ENCODE assay signal across 9 cellular contexts in the genomic region with DNA sequence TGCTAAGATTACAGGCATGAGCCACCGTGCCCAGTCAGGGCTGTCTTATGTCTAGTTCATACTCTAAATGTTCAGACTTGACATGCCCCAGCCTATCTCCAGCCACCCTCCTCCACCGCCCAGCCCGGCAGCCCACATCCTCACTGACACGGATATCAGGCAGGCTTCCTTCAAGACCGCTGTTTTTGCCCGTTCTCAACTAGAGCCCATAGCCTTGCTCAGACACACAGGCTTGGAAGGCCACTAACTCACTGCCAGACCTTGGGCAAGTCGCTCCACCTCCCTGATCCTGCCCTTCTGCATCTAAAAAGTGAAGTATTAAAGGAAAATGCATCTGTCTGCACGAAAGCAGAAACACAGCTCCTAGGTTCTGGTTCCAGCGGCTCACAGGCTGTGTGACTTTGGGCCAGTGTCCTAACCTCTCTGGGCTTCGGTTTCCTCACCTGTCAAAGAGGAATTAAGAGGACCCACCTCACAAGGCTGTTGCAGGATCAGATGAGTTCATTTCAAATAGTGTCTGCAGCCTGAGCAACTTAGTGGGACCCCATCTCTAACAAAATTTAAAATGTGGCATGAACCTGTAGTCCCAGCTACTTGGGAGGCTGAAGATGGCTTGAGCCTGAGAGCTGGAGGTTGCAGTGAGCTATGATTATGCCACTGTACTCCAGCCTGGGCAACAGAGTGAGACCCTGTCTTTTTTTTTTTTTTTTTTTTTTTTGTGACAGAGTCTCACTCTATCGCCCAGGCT. TPM values are rescaled to one million over a fixed set of nuclear protein-coding genes. Genes with fewer than 3 reads are reported as not detected.
A peak's percentile ranks its signal among the peaks of the same experiment; 100 is the strongest.
DNase-seq lines count a peak whose midpoint lies in the region; ATAC-seq and TF ChIP-seq lines count a peak whose summit lies in the region.
"Had no signal": no experiment of that assay in that cellular context is flagged by ENCODE, and none has a peak within 500 bp of the region (broad histone marks: within the 10 kb centered on the region; RNA-seq: fewer than 3 reads in every experiment).

No MANE protein-coding gene starts in this region.

- no peaks in the 10 kb centered on the region for H3K27me3 Mint-ChIP-seq in activated CD4-positive, alpha-beta T cell treated with anti-CD3 and anti-CD28 coated beads for 36 hours
- H3K27me3 Mint-ChIP-seq in stimulated activated memory B cell treated with anti-CD40 and anti-IgM and Interleukin-4, amounts not matched to agents 10 μg/mL and 1 μg/mL and 100 μg/mL, for 72 hours, result no peaks in the 10 kb centered on the region

- ATAC-seq in activated CD4-positive, alpha-beta T cell treated with anti-CD3 and anti-CD28 coated beads for 36 hours, result peak; percentile 41
- ATAC-seq in foreskin keratinocyte, result peak; percentile 23
- ATAC-seq in stimulated activated memory B cell treated with anti-CD40 and anti-IgM and Interleukin-4, amounts not matched to agents 10 μg/mL and 1 μg/mL and 100 μg/mL, for 72 hours, result peak; percentile 62
- no peak for ATAC-seq in HG02870 (IDR thresholded peaks at IDR 0.05; ENCODE audit: unreplicated experiment)

- H3K4me1 Mint-ChIP-seq in activated CD4-positive, alpha-beta T cell treated with anti-CD3 and anti-CD28 coated beads for 36 hours, result peaks cover 44% of the 10 kb centered on the region
- peaks cover 65% of the 10 kb centered on the region for H3K4me1 Mint-ChIP-seq in stimulated activated memory B cell treated with anti-CD40 and anti-IgM and Interleukin-4, amounts not matched to agents 10 μg/mL and 1 μg/mL and 100 μg/mL, for 72 hours

- H3K36me3 ChIP-seq in HUES64 (ENCODE audit: insufficient read depth, low read length) (no peaks in the 10 kb centered on the region), smooth muscle cell (ENCODE audit: low read depth) (no peaks in the 10 kb centered on the region), SK-N-SH (replicated peaks in 1 of 2; ENCODE audit: control insufficient read depth in 1 of 2, insufficient read depth in 2 of 2, low read length in 1 of 2) (no peaks in the 10 kb centered on the region)
- H3K36me3 ChIP-seq: thyroid gland had no signal

- H3K4me3 ChIP-seq in HUES64 (ENCODE audit: low read length) (no peak overlapping the region), smooth muscle cell (no peak overlapping the region), SK-N-SH (ENCODE audit: low read depth in 2 of 2, low read length in 1 of 2) (no peak overlapping the region)
- H3K4me3 ChIP-seq: thyroid gland had no signal

- H3K4me3 Mint-ChIP-seq in activated CD4-positive, alpha-beta T cell treated with anti-CD3 and anti-CD28 coated beads for 36 hours, result peak overlapping the region; percentile 46
- peak overlapping the region; percentile 72 for H3K4me3 Mint-ChIP-seq in stimulated activated memory B cell treated with anti-CD40 and anti-IgM and Interleukin-4, amounts not matched to agents 10 μg/mL and 1 μg/mL and 100 μg/mL, for 72 hours

- no peak for TF ChIP-seq RAD21 in SK-N-SH (IDR thresholded peaks at IDR 0.05; ENCODE audit: low read length)

- TF ChIP-seq CTCF in foreskin keratinocyte (conservative IDR thresholded peaks at IDR 0.05) (no peak), smooth muscle cell (IDR thresholded peaks at IDR 0.05; ENCODE audit: borderline replicate concordance, insufficient read depth, poor library complexity, severe bottlenecking) (no peak), SK-N-SH (IDR thresholded peaks at IDR 0.05) (no peak)

- H3K27me3 ChIP-seq in HUES64 (ENCODE audit: insufficient read depth, low read length) (no peaks in the 10 kb centered on the region), foreskin keratinocyte (no peaks in the 10 kb centered on the region), smooth muscle cell (ENCODE audit: low read depth) (no peaks in the 10 kb centered on the region), SK-N-SH (ENCODE audit: insufficient read depth) (no peaks in the 10 kb centered on the region)
- H3K27me3 ChIP-seq: thyroid gland had no signal

- H4K20me1 ChIP-seq in smooth muscle cell (ENCODE audit: low read depth) (no peaks in the 10 kb centered on the region), SK-N-SH (ENCODE audit: insufficient read depth) (no peaks in the 10 kb centered on the region)

- no peaks in the 10 kb centered on the region for H3K36me3 Mint-ChIP-seq in activated CD4-positive, alpha-beta T cell treated with anti-CD3 and anti-CD28 coated beads for 36 hours (ENCODE audit: low read depth)
- H3K36me3 Mint-ChIP-seq in stimulated activated memory B cell treated with anti-CD40 and anti-IgM and Interleukin-4, amounts not matched to agents 10 μg/mL and 1 μg/mL and 100 μg/mL, for 72 hours, result no peaks in the 10 kb centered on the region

- POLR2A ChIA-PET in activated CD4-positive, alpha-beta T cell treated with anti-CD3 and anti-CD28 coated beads for 36 hours (lab: Charles Lee), result interaction anchor here (0.6 to 1.2 kb wide), 3 partner anchors 12 to 15 kb away, joined by 3 to 6 read pairs (median 5); a partner anchor contains a TSS
- POLR2A ChIA-PET in SK-N-SH (lab: Yijun Ruan, JAX), result no interaction called here

- H3K4me1 ChIP-seq in HUES64 (ENCODE audit: insufficient read depth, low read length), result peaks cover 4% of the 10 kb centered on the region; the same call in 1 of the 2 replicates
- no peaks in the 10 kb centered on the region for H3K4me1 ChIP-seq in foreskin keratinocyte
- H3K4me1 ChIP-seq in smooth muscle cell (ENCODE audit: low read depth), result peaks cover 14% of the 10 kb centered on the region
- peaks cover 0 to 3% of the 10 kb centered on the region in 2 experiments; a peak in 1 of 4 replicates for H3K4me1 ChIP-seq in SK-N-SH (ENCODE audit: control insufficient read depth in 1 of 2, insufficient read depth in 2 of 2, low read depth in 1 of 2, low read length in 1 of 2)

- 82% methylated on average over 11 of the region's 11 CpGs for WGBS in HUES64
- 58% methylated on average over 11 of the region's 11 CpGs for WGBS in smooth muscle cell (ENCODE audit: low lambda C conversion rate)
- 67% methylated on average over 10 of the region's 11 CpGs for WGBS in SK-N-SH (ENCODE audit: low lambda C conversion rate)

- H3K79me2 ChIP-seq in smooth muscle cell (ENCODE audit: low read depth), result no peaks in the 10 kb centered on the region
- no peaks in the 10 kb centered on the region for H3K79me2 ChIP-seq in SK-N-SH (ENCODE audit: insufficient read depth)

- no peaks in the 10 kb centered on the region for H3K9me2 ChIP-seq in SK-N-SH

- no peak overlapping the region for H3K4me2 ChIP-seq in smooth muscle cell
- no peak overlapping the region for H3K4me2 ChIP-seq in SK-N-SH

- H3K27ac ChIP-seq in HUES64 (ENCODE audit: low read depth, low read length) (0 out of 2 replicates have a peak overlapping the region, but pooled peaks have one; percentile 35), foreskin keratinocyte (no peak overlapping the region), smooth muscle cell (ENCODE audit: low read depth) (no peak overlapping the region), SK-N-SH (ENCODE audit: low read depth in 2 of 2, low read length in 1 of 2) (no peak overlapping the region)
- H3K27ac ChIP-seq: thyroid gland had no signal

- H3K9me3 ChIP-seq in HUES64 (ENCODE audit: insufficient read depth, low read depth, low read length), result no peaks in the 10 kb centered on the region
- no peaks in the 10 kb centered on the region for H3K9me3 ChIP-seq in smooth muscle cell (replicated peaks; ENCODE audit: low read depth)
- H3K9me3 ChIP-seq in SK-N-SH, result no peaks in the 10 kb centered on the region
- H3K9me3 ChIP-seq: thyroid gland had no signal

- TF ChIP-seq EP300 in SK-N-SH (IDR thresholded peaks at IDR 0.05; ENCODE audit: borderline replicate concordance in 1 of 2, low read depth in 1 of 2, low read length in 1 of 2), result no peak

- H2AFZ ChIP-seq in smooth muscle cell (ENCODE audit: low read depth), result no peak overlapping the region
- H2AFZ ChIP-seq in SK-N-SH (ENCODE audit: low read depth), result no peak overlapping the region

- intact Hi-C loops in activated CD4-positive, alpha-beta T cell treated with anti-CD3 and anti-CD28 coated beads for 36 hours (cut with DNase I, micrococcal nuclease), result loop anchor here in 1 of 2 experiments (1.0 kb wide), 1 partner anchor 15 kb away; a partner anchor contains a TSS

- H3K27ac Mint-ChIP-seq in activated CD4-positive, alpha-beta T cell treated with anti-CD3 and anti-CD28 coated beads for 36 hours, result peak overlapping the region; percentile 88
- peak overlapping the region; percentile 97 for H3K27ac Mint-ChIP-seq in stimulated activated memory B cell treated with anti-CD40 and anti-IgM and Interleukin-4, amounts not matched to agents 10 μg/mL and 1 μg/mL and 100 μg/mL, for 72 hours

- peaks cover 6% of the 10 kb centered on the region for H3F3A ChIP-seq in smooth muscle cell (ENCODE audit: low read depth)
- no peaks in the 10 kb centered on the region for H3F3A ChIP-seq in SK-N-SH (replicated peaks; ENCODE audit: insufficient read depth)

- H3K9ac ChIP-seq in HUES64 (ENCODE audit: low read depth, low read length) (no peak overlapping the region), smooth muscle cell (ENCODE audit: low read depth) (no peak overlapping the region), SK-N-SH (no peak overlapping the region)

- no peaks in the 10 kb centered on the region for H3K9me3 Mint-ChIP-seq in activated CD4-positive, alpha-beta T cell treated with anti-CD3 and anti-CD28 coated beads for 36 hours (ENCODE audit: low read depth)
- H3K9me3 Mint-ChIP-seq in stimulated activated memory B cell treated with anti-CD40 and anti-IgM and Interleukin-4, amounts not matched to agents 10 μg/mL and 1 μg/mL and 100 μg/mL, for 72 hours, result peaks cover 4% of the 10 kb centered on the region

- peak; percentile 63 for DNase-seq in activated CD4-positive, alpha-beta T cell treated with anti-CD3 and anti-CD28 coated beads for 36 hours
- DNase-seq in foreskin keratinocyte (peak in 1 of 2 donors; percentile 47), smooth muscle cell (lab: John Stamatoyannopoulos, UW; ENCODE audit: unreplicated experiment) (no peak), SK-N-SH (no peak), NCI-H446 (lab: John Stamatoyannopoulos, UW) (no peak)
- DNase-seq: thyroid gland had no signal

- CTCF ChIA-PET in activated CD4-positive, alpha-beta T cell treated with anti-CD3 and anti-CD28 coated beads for 36 hours (lab: Charles Lee), result interaction anchor here (1.0 to 1.1 kb wide), 2 partner anchors 9 to 47 kb away, joined by 3 to 4 read pairs; no protein-coding TSS in a partner anchor
- CTCF ChIA-PET in SK-N-SH (lab: Yijun Ruan, JAX), result no interaction called here

RNA-seq across cellular contexts. Expression of a gene that starts 14.5 kb away (rescaled TPM):
- 33.7 TPM for polyA plus RNA-seq in HUES64 (2013, experiment 1 of 2)
- 34.4 TPM for polyA plus RNA-seq in HUES64 (2013, experiment 2 of 2)
- total RNA-seq in activated CD4-positive, alpha-beta T cell treated with anti-CD3 and anti-CD28 coated beads for 36 hours, result 10 to 100 TPM; 21.2 to 21.8 TPM
- total RNA-seq in foreskin keratinocyte, result 5.2 and 9.9 TPM in 2 replicates
- 5.5 and 9.8 TPM in 2 replicates for polyA plus RNA-seq in foreskin keratinocyte
- total RNA-seq in smooth muscle cell, result 14.7 and 19.9 TPM in 2 replicates
- polyA plus RNA-seq in smooth muscle cell, result 20.9 and 27.0 TPM in 2 replicates
- polyA plus RNA-seq in SK-N-SH (2012; rRNA removed), result 36.5 and 41.4 TPM in 2 replicates
- polyA plus RNA-seq in SK-N-SH (2012; cell fraction: cytosol; rRNA removed), result 19.7 and 28.8 TPM in 2 replicates
- 33.0 and 44.4 TPM in 2 replicates for polyA plus RNA-seq in SK-N-SH (2012; cell fraction: nucleus; rRNA removed)

RNA-seq across cellular contexts. Expression of a gene that starts 45.3 kb away (rescaled TPM):
- 14.8 TPM for polyA plus RNA-seq in HUES64 (2013, experiment 1 of 2)
- polyA plus RNA-seq in HUES64 (2013, experiment 2 of 2), result 16.2 TPM
- total RNA-seq in activated CD4-positive, alpha-beta T cell treated with anti-CD3 and anti-CD28 coated beads for 36 hours, result not detected
- total RNA-seq in foreskin keratinocyte, result not detected in 2 replicates
- polyA plus RNA-seq in foreskin keratinocyte, result not detected in 2 replicates
- not detected in 2 replicates for total RNA-seq in smooth muscle cell
- not detected in 2 replicates for polyA plus RNA-seq in smooth muscle cell
- not detected in 2 replicates for polyA plus RNA-seq in SK-N-SH (2012; rRNA removed)
- polyA plus RNA-seq in SK-N-SH (2012; cell fraction: cytosol; rRNA removed), result not detected in 2 replicates
- 0.04 and 0.20 TPM in 2 replicates for polyA plus RNA-seq in SK-N-SH (2012; cell fraction: nucleus; rRNA removed)
